ENCODE assay signal across 22 cellular contexts in the genomic region with DNA sequence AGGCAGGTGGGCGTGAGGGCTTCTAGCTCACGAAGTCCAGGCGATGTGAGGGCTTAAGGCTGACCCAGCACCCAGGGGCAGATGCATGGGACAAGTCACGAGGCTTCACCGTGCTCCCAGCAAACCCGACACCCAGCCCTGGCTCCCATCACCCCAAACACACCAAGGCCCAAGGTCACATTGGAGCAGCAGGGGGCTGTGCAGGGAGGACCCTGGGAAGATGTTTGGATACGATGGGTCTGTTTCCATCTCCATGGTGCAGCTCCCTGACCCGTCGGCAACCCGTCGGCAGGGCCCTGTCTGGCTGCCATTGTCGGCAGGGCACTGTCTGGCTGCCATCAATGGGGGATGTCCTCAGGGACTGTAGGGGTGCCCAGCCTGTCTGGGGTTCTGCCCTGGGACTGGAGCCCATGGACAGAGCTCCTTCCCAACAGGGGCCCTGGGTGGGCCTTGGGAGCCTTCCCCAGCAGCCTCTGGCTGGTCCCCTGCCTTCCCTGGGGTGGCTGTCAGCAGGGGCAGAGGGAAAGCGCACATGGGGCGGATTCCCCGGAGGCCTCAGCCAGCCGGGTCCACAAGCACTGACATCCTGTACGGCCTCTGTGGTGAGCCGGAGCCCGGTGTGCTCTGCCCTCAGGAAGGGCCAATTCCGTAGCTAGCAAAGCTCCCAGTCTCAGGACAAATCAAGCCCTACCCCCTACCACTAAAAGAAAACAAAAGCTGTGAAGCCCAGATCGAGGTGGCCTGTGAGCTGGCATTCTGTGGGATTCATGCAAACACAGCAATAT. TPM values are rescaled to one million over a fixed set of nuclear protein-coding genes. Genes with fewer than 3 reads are reported as not detected.
DNase-seq lines count a peak whose midpoint lies in the region; ATAC-seq, FAIRE-seq and TF ChIP-seq lines count a peak whose summit lies in the region.
"Had no signal": no experiment of that assay in that cellular context is flagged by ENCODE, and none has a peak within 500 bp of the region (broad histone marks: within the 10 kb centered on the region; RNA-seq: fewer than 3 reads in every experiment).

No MANE protein-coding gene starts in this region.

- no peaks in the 10 kb centered on the region for H3K9me3 Mint-ChIP-seq in progenitor cell of endocrine pancreas (ENCODE audit: low read depth)
- no peaks in the 10 kb centered on the region for H3K9me3 Mint-ChIP-seq in CD8-positive, alpha-beta T cell
- H3K9me3 Mint-ChIP-seq: activated CD4-positive, alpha-beta T cell treated with anti-CD3 and anti-CD28 coated beads, Interleukin-2, amount 10 ng/mL, durations not matched to agents 24 days and 14 days; CD4-positive, CD25-positive, alpha-beta regulatory T cell; H9; T-cell had no signal

- H3K56ac ChIP-seq in H1 (replicated peaks; ENCODE audit: insufficient read length, low read depth, low read length), result no peak overlapping the region

- no peaks in the 10 kb centered on the region for H3K27me3 Mint-ChIP-seq in progenitor cell of endocrine pancreas
- H3K27me3 Mint-ChIP-seq in CD8-positive, alpha-beta T cell (ENCODE audit: low read depth), result peaks cover 4% of the 10 kb centered on the region

- no peak overlapping the region for H2BK120ac ChIP-seq in H1 (replicated peaks; ENCODE audit: low read depth, low read length)
- no peak overlapping the region for H2BK120ac ChIP-seq in neuronal stem cell (ENCODE audit: low read depth, low read length)

- H3K4ac ChIP-seq in H1 (replicated peaks; ENCODE audit: insufficient read length, low read depth, low read length) (no peak overlapping the region), neuronal stem cell (ENCODE audit: low read length) (no peak overlapping the region)

- FAIRE-seq in H1 (lab: Jason Lieb, UNC), result no peak
- FAIRE-seq: GM19239 had no signal

- no peak overlapping the region for H3K14ac ChIP-seq in H1 (ENCODE audit: insufficient read length)
- no peak overlapping the region for H3K14ac ChIP-seq in neuronal stem cell (ENCODE audit: low read length)

- peaks cover 5% of the 10 kb centered on the region for H3K36me3 Mint-ChIP-seq in progenitor cell of endocrine pancreas (ENCODE audit: insufficient read depth)
- H3K36me3 Mint-ChIP-seq in CD8-positive, alpha-beta T cell, result peaks cover 12% of the 10 kb centered on the region
- H3K36me3 Mint-ChIP-seq: CD4-positive, CD25-positive, alpha-beta regulatory T cell; T-cell had no signal

- 0 out of 4 replicates have a peak overlapping the region, but pooled peaks of 1 of the 2 experiments have one; percentile 4 for H3K4me2 ChIP-seq in H1 (ENCODE audit: insufficient read depth in 1 of 2, low read depth in 2 of 2, low read length in 2 of 2)
- H3K4me2 ChIP-seq in neuronal stem cell (ENCODE audit: insufficient read depth, low read length, poor library complexity, severe bottlenecking), result no peak overlapping the region

- no peak overlapping the region for H4K5ac ChIP-seq in H1 (ENCODE audit: insufficient read length, low read depth, low read length)

- no peak for TF ChIP-seq RAD21 in H1 (IDR thresholded peaks at IDR 0.05 in 1 of 2, conservative IDR thresholded peaks at IDR 0.05 in 1 of 2; ENCODE audit: low read depth in 2 of 2, low read length in 2 of 2)

- H2BK20ac ChIP-seq in H1 (ENCODE audit: low read length), result no peak overlapping the region

- H2AFZ ChIP-seq in H1 (ENCODE audit: low read length) (no peak overlapping the region), neuronal stem cell (ENCODE audit: low read length) (no peak overlapping the region)
- H2AFZ ChIP-seq: parathyroid adenoma had no signal

- H4K20me1 ChIP-seq in H1 (replicated peaks in 1 of 2; ENCODE audit: control insufficient read depth in 1 of 2, insufficient read depth in 2 of 2, low read length in 2 of 2), result peaks cover 0 to 12% of the 10 kb centered on the region in 2 experiments

- 81% methylated on average over 13 of the region's 21 CpGs; no CpG with 5 or more reads in 1 of the 2 experiments for WGBS in H1 (ENCODE audit: extremely low coverage in 1 of 2, insufficient coverage in 1 of 2, insufficient read length in 1 of 2, insufficient replicate concordance in 2 of 2, low coverage in 1 of 2, low lambda C conversion rate in 2 of 2, missing lambda C conversion rate in 1 of 2), 2 experiments
- WGBS in neuronal stem cell (ENCODE audit: extremely low coverage in 2 of 2, insufficient read length in 2 of 2, insufficient replicate concordance in 1 of 2), 2 donors, result no CpG with 5 or more reads among the region's 21 CpGs

- ATAC-seq in CD8-positive, alpha-beta T cell, result no peak
- no peak for ATAC-seq in GM21723 (IDR thresholded peaks at IDR 0.05; ENCODE audit: unreplicated experiment)
- ATAC-seq: esophagus mucosa, left lung, T-cell had no signal

- no peaks in the 10 kb centered on the region; a peak in 2 of 4 replicates for H3K79me2 ChIP-seq in H1 (ENCODE audit: control insufficient read depth in 1 of 2, insufficient read depth in 2 of 2, low read length in 2 of 2)

- POLR2A ChIA-PET in H1 (lab: Charles Lee; ENCODE audit: partially characterized antibody), result interaction anchor here (1.2 kb wide), 1 partner anchor 47 kb away, joined by 5 read pairs; no protein-coding TSS in a partner anchor
- POLR2A ChIA-PET in CD8-positive, alpha-beta T cell (lab: Charles Lee), result no interaction called here

- peaks cover 14% of the 10 kb centered on the region; the same call in 1 of the 2 replicates for H3K23me2 ChIP-seq in H1 (ENCODE audit: low read depth, low read length)

- H3K4me3 ChIP-seq in BE2C (ENCODE audit: low read depth, low read length) (no peak overlapping the region), H7 (ENCODE audit: insufficient read depth, low read depth, low read length) (no peak overlapping the region), H1 (ENCODE audit: extremely low read depth in 1 of 4, insufficient read depth in 2 of 4, low read depth in 3 of 4, low read length in 4 of 4) (no peak overlapping the region), neuronal stem cell (ENCODE audit: low read length in 2 of 2) (no peak overlapping the region)
- H3K4me3 ChIP-seq in CD8-positive, alpha-beta T cell (ENCODE audit: low read depth, low read length), result no peak overlapping the region
- H3K4me3 ChIP-seq: left lung, stomach had no signal

- DNase-seq in BE2C, result peak; percentile 12
- DNase-seq in H7, result peak; percentile 76
- no peak for DNase-seq in H1 (ENCODE audit: low read depth in 1 of 2, low spot score in 2 of 2)
- no peak for DNase-seq in neuronal stem cell (ENCODE audit: low spot score)
- no peak for DNase-seq in progenitor cell of endocrine pancreas (ENCODE audit: low spot score, unreplicated experiment)
- DNase-seq in CD8-positive, alpha-beta T cell, result no peak
- no peak for DNase-seq in NAMALWA (ENCODE audit: low spot score)
- DNase-seq: activated CD4-positive, alpha-beta T cell treated with anti-CD3 and anti-CD28 coated beads, Interleukin-2, amount 10 ng/mL, durations not matched to agents 24 days and 14 days; activated effector memory CD4-positive, alpha-beta T cell treated with Interleukin-2 at 50 U/mL for 16 hours; CD4-positive, CD25-positive, alpha-beta regulatory T cell; DMS79; H9; NCI-H524 treated with DMSO at 0.1 percent for 48 hours; SHP77; stimulated activated CD4-positive, alpha-beta T cell treated with anti-CD3 and anti-CD28 coated beads, Interleukin-2, amount 100 ng/mL, for 48 hours had no signal

- peaks cover 4% of the 10 kb centered on the region for H3K4me1 Mint-ChIP-seq in progenitor cell of endocrine pancreas (ENCODE audit: low read depth)
- H3K4me1 Mint-ChIP-seq in CD8-positive, alpha-beta T cell (ENCODE audit: low read depth), result peaks cover 4% of the 10 kb centered on the region

- H4K8ac ChIP-seq in H1 (ENCODE audit: extremely low read depth, insufficient read depth, low read length) (no peak overlapping the region; the same call in 1 of the 2 replicates), neuronal stem cell (ENCODE audit: low read depth, low read length) (no peak overlapping the region)

- H3K27me3 ChIP-seq in BE2C (no peaks in the 10 kb centered on the region), H7 (ENCODE audit: control insufficient read depth, insufficient read depth, low read length) (no peaks in the 10 kb centered on the region), H1 (replicated peaks in 1 of 4; ENCODE audit: control insufficient read depth in 3 of 4, extremely low read depth in 1 of 4, insufficient read depth in 3 of 4, low read length in 3 of 4) (peaks cover 0 to 2% (median 0%) of the 10 kb centered on the region in 4 experiments; a peak in 2 of 7 replicates), neuronal stem cell (ENCODE audit: control insufficient read depth in 3 of 3, insufficient read depth in 3 of 3, low read depth in 1 of 3, low read length in 3 of 3) (no peaks in the 10 kb centered on the region)
- H3K27me3 ChIP-seq in CD8-positive, alpha-beta T cell (ENCODE audit: insufficient read depth, low read length), result peaks cover 11% of the 10 kb centered on the region
- H3K27me3 ChIP-seq: stomach had no signal

- no peak for TF ChIP-seq CTCF in BE2C (IDR thresholded peaks at IDR 0.05; ENCODE audit: low read depth, low read length)
- no peak for TF ChIP-seq CTCF in H1 (IDR thresholded peaks at IDR 0.05; ENCODE audit: control extremely low read depth in 1 of 3, insufficient read depth in 1 of 3, low read depth in 1 of 3, low read length in 3 of 3)
- no peak for TF ChIP-seq CTCF in progenitor cell of endocrine pancreas (IDR thresholded peaks at IDR 0.05; ENCODE audit: unreplicated experiment)
- no peak for TF ChIP-seq CTCF in CD8-positive, alpha-beta T cell (IDR thresholded peaks at IDR 0.05)

- H3K4me1 ChIP-seq in BE2C (peaks cover 5% of the 10 kb centered on the region), H1 (replicated peaks in 1 of 4; ENCODE audit: control insufficient read depth in 3 of 4, insufficient read depth in 4 of 4, low read length in 3 of 4) (peaks cover 3 to 34% (median 14%) of the 10 kb centered on the region in 4 experiments), neuronal stem cell (ENCODE audit: control insufficient read depth in 2 of 2, insufficient read depth in 1 of 2, low read depth in 1 of 2, low read length in 2 of 2) (peaks cover 13 to 15% of the 10 kb centered on the region in 2 donors)
- H3K4me1 ChIP-seq in CD8-positive, alpha-beta T cell (ENCODE audit: insufficient read depth, low read length), result peaks cover 13% of the 10 kb centered on the region
- H3K4me1 ChIP-seq: parathyroid adenoma had no signal

- H3K36me3 ChIP-seq in BE2C (no peaks in the 10 kb centered on the region), H7 (replicated peaks; ENCODE audit: control insufficient read depth, insufficient read depth, low read length) (no peaks in the 10 kb centered on the region; the same call in 1 of the 2 replicates), H1 (ENCODE audit: control insufficient read depth in 2 of 4, insufficient read depth in 4 of 4, low read length in 3 of 4) (peaks cover 0 to 7% (median under 1%) of the 10 kb centered on the region in 4 experiments; a peak in 3 of 8 replicates), neuronal stem cell (replicated peaks in 1 of 2; ENCODE audit: control insufficient read depth in 2 of 2, insufficient read depth in 2 of 2, low read length in 2 of 2) (peaks cover 4 to 8% of the 10 kb centered on the region in 2 donors)
- no peaks in the 10 kb centered on the region for H3K36me3 ChIP-seq in CD8-positive, alpha-beta T cell (ENCODE audit: insufficient read depth, low read length)

- no peak overlapping the region for H3K27ac ChIP-seq in H1 (ENCODE audit: low read depth, low read length)
- H3K27ac ChIP-seq in neuronal stem cell (replicated peaks; ENCODE audit: low read length), result no peak overlapping the region
- H3K27ac ChIP-seq in CD8-positive, alpha-beta T cell (ENCODE audit: low read depth, low read length), result no peak overlapping the region
- H3K27ac ChIP-seq: parathyroid adenoma had no signal

- no peak overlapping the region for H3K4me3 Mint-ChIP-seq in progenitor cell of endocrine pancreas (ENCODE audit: low read depth)
- H3K4me3 Mint-ChIP-seq in CD8-positive, alpha-beta T cell, result no peak overlapping the region
- H3K4me3 Mint-ChIP-seq: activated CD4-positive, alpha-beta T cell treated with anti-CD3 and anti-CD28 coated beads, Interleukin-2, amount 10 ng/mL, durations not matched to agents 24 days and 14 days; CD4-positive, CD25-positive, alpha-beta regulatory T cell; T-cell had no signal

- H3K9ac ChIP-seq in H1 (replicated peaks in 1 of 4; ENCODE audit: extremely low read depth in 1 of 4, low read depth in 3 of 4, low read length in 3 of 4) (no peak overlapping the region), neuronal stem cell (ENCODE audit: low read depth, low read length, poor library complexity) (peak overlapping the region; percentile 15)
- H3K9ac ChIP-seq: parathyroid adenoma had no signal

- H2BK5ac ChIP-seq in H1 (ENCODE audit: low read depth, low read length) (peak overlapping the region; percentile 52; the same call in 1 of the 2 replicates), neuronal stem cell (ENCODE audit: low read length) (peak overlapping the region; percentile 7)

- H3K9me3 ChIP-seq in BE2C (no peaks in the 10 kb centered on the region), H1 (ENCODE audit: insufficient read depth in 2 of 2, low read depth in 1 of 2, low read length in 1 of 2) (no peaks in the 10 kb centered on the region), neuronal stem cell (replicated peaks in 1 of 2; ENCODE audit: control insufficient read depth in 2 of 2, insufficient read depth in 1 of 2, low read depth in 1 of 2, low read length in 2 of 2) (no peaks in the 10 kb centered on the region)
- H3K9me3 ChIP-seq in CD8-positive, alpha-beta T cell (ENCODE audit: low read length), result no peaks in the 10 kb centered on the region
- H3K9me3 ChIP-seq: left lung, stomach had no signal

- H2BK15ac ChIP-seq in H1 (ENCODE audit: low read length) (no peak overlapping the region), neuronal stem cell (ENCODE audit: low read length) (no peak overlapping the region)

- H3K23ac ChIP-seq in H1 (ENCODE audit: insufficient read length) (no peak overlapping the region), neuronal stem cell (ENCODE audit: low read depth, low read length, poor library complexity) (no peak overlapping the region)

- H2AK5ac ChIP-seq in H1 (ENCODE audit: low read depth, low read length), result 0 out of 2 replicates have a peak overlapping the region, but pooled peaks have one; percentile 9
- H2AK5ac ChIP-seq in neuronal stem cell (ENCODE audit: low read depth, low read length), result no peak overlapping the region

- no peak for TF ChIP-seq POLR2A in H1 (IDR thresholded peaks at IDR 0.05; ENCODE audit: control extremely low read depth in 1 of 2, low read depth in 2 of 2, low read length in 2 of 2)

- H3K18ac ChIP-seq in H1 (ENCODE audit: extremely low read depth, low read length) (no peak overlapping the region), neuronal stem cell (ENCODE audit: low read length) (no peak overlapping the region)

- H3K79me1 ChIP-seq in H1 (ENCODE audit: low read depth, low read length) (peaks cover 2% of the 10 kb centered on the region; the same call in 1 of the 2 replicates), neuronal stem cell (ENCODE audit: low read depth, low read length) (peaks cover 8% of the 10 kb centered on the region)

- H2BK12ac ChIP-seq in H1 (ENCODE audit: low read depth, low read length), result peak overlapping the region; percentile 50; the same call in 1 of the 2 replicates
- H2BK12ac ChIP-seq in neuronal stem cell (ENCODE audit: low read length), result no peak overlapping the region

- H3K27ac Mint-ChIP-seq in progenitor cell of endocrine pancreas, result no peak overlapping the region
- no peak overlapping the region for H3K27ac Mint-ChIP-seq in CD8-positive, alpha-beta T cell
- H3K27ac Mint-ChIP-seq: activated CD4-positive, alpha-beta T cell treated with anti-CD3 and anti-CD28 coated beads, Interleukin-2, amount 10 ng/mL, durations not matched to agents 24 days and 14 days; CD4-positive, CD25-positive, alpha-beta regulatory T cell; T-cell had no signal

- H4K91ac ChIP-seq in H1 (replicated peaks; ENCODE audit: insufficient read length, low read length), result peak overlapping the region; percentile 19
- H4K91ac ChIP-seq in neuronal stem cell (ENCODE audit: low read depth, low read length, poor library complexity), result no peak overlapping the region

- CTCF ChIA-PET in H1 (lab: Charles Lee; ENCODE audit: partially characterized antibody), result interaction anchor here (0.8 to 1.6 kb wide), 7 partner anchors 11 to 81 kb away, joined by 3 to 5 read pairs (median 4); no protein-coding TSS in a partner anchor
- CTCF ChIA-PET in CD8-positive, alpha-beta T cell (lab: Charles Lee), result interaction anchor here (0.8 kb wide), 1 partner anchor 74 kb away, joined by 3 read pairs; no protein-coding TSS in a partner anchor

- intact Hi-C loops in CD8-positive, alpha-beta T cell (cut with DNase I, micrococcal nuclease), result no loop called here

- no peak for TF ChIP-seq EP300 in H1 (IDR thresholded peaks at IDR 0.05; ENCODE audit: borderline replicate concordance in 1 of 2, low read depth in 2 of 2, low read length in 2 of 2)

RNA-seq across cellular contexts. Expression of a gene that starts 47.1 kb away (rescaled TPM):
- polyA plus RNA-seq in BE2C (2012; ENCODE audit: insufficient read depth, insufficient read length, low read depth), result 7.1 TPM
- total RNA-seq in H7 (2014; rRNA removed; shearing (Covaris generic)), result 16.6 and 19.3 TPM in 2 replicates
- 13.6 and 14.0 TPM in 2 replicates for total RNA-seq in H1 (2021; fragmentation: NEBNext Ultra II Directional; extraction: Animal tissue kit (Norgen Biotek cat#: 25700))
- 8.3 and 14.9 TPM in 2 replicates for polyA plus RNA-seq in H1 (2011; rRNA removed)
- 10.8 TPM for polyA plus RNA-seq in H1 (2011; cell fraction: cytosol; rRNA removed)
- 16.7 TPM for polyA plus RNA-seq in H1 (2011; cell fraction: nucleus; rRNA removed)
- 6.6 to 9.5 TPM (median 8.4 TPM) in 4 replicates for polyA plus RNA-seq in H1 (2012, experiment 1 of 2)
- 5.6 TPM for polyA plus RNA-seq in H1 (2012, experiment 2 of 2)
- 6.3 TPM for polyA plus RNA-seq in H1 (2013, experiment 1 of 2)
- polyA plus RNA-seq in H1 (2013, experiment 2 of 2), result 6.3 TPM
- polyA minus RNA-seq in H1 (2011; rRNA and poly(A)+ RNA removed), result 6.4 and 8.3 TPM in 2 replicates
- 12.7 TPM for polyA minus RNA-seq in H1 (2011; cell fraction: cytosol; rRNA and poly(A)+ RNA removed)
- 10.0 TPM for polyA minus RNA-seq in H1 (2011; cell fraction: nucleus; rRNA and poly(A)+ RNA removed)
- 4.9 TPM for polyA plus RNA-seq in neuronal stem cell (2013, experiment 1 of 2)
- polyA plus RNA-seq in neuronal stem cell (2013, experiment 2 of 2), result 5.0 TPM
- total RNA-seq in progenitor cell of endocrine pancreas, result 11.6 and 12.9 TPM in 2 replicates
- total RNA-seq in CD8-positive, alpha-beta T cell, result 1 to 10 TPM; 1.7 to 1.8 TPM

Comparison
In these comparisons a context has a peak if more than half of its experiments do, and no peak if none do; other contexts are left out.
1. DNase-seq: peak in BE2C (single experiment) and H7 (single experiment); none in H1 (0 of 2), neuronal stem cell (single experiment), progenitor cell of endocrine pancreas (single experiment), CD8-positive, alpha-beta T cell (0 of 7) and NAMALWA (single experiment).